21 cellular contexts compared by ENCODE assay signal in genomic region chr7:82445226-82445625, GRCh38. TPM values are rescaled to one million over a fixed set of nuclear protein-coding genes. Genes with fewer than 3 reads are reported as not detected.
DNase-seq lines count a peak whose midpoint lies in the region; ATAC-seq and TF ChIP-seq lines count a peak whose summit lies in the region.
"Had no signal": no experiment of that assay in that cellular context is flagged by ENCODE, and none has a peak within 500 bp of the region (broad histone marks: within the 10 kb centered on the region; RNA-seq: fewer than 3 reads in every experiment).

No MANE protein-coding gene starts in this region.

- TF ChIP-seq CTCF in right atrium auricular region (IDR thresholded peaks at IDR 0.05): no peak

- H3K27me3 ChIP-seq in SJCRH30 (no peaks in the 10 kb centered on the region), right atrium auricular region (no peaks in the 10 kb centered on the region)
- H3K27me3 ChIP-seq: breast epithelium, MG63 had no signal

- no peaks in the 10 kb centered on the region for H3K9me3 Mint-ChIP-seq in activated naive CD4-positive, alpha-beta T cell treated with anti-CD3 and anti-CD28 coated beads, Interleukin-2, amount 50 U/mL, for 72 hours
- H3K9me3 Mint-ChIP-seq: activated CD4-positive, alpha-beta memory T cell treated with anti-CD3 and anti-CD28 coated beads, Interleukin-2, amount 10 ng/mL, durations not matched to agents 7 days and 5 days; activated naive CD8-positive, alpha-beta T cell treated with anti-CD3 and anti-CD28 coated beads for 36 hours; CD8-positive, alpha-beta T cell; T-cell had no signal

- H3K27ac ChIP-seq in SJCRH30: peak overlapping the region; percentile 66
- H3K27ac ChIP-seq in right atrium auricular region: no peak overlapping the region
- H3K27ac ChIP-seq: breast epithelium, lower lobe of right lung had no signal

- H3K4me3 ChIP-seq in SJCRH30 (peak overlapping the region; percentile 98), right atrium auricular region (no peak overlapping the region)
- H3K4me3 ChIP-seq: MG63 had no signal

- H3K4me1 ChIP-seq in SJCRH30: 0 out of 2 replicates have a peak, but pooled peaks cover 9% of the 10 kb centered on the region
- H3K4me1 ChIP-seq in right atrium auricular region: no peaks in the 10 kb centered on the region
- H3K4me1 ChIP-seq: breast epithelium had no signal

- no peak overlapping the region for H3K27ac Mint-ChIP-seq in activated naive CD4-positive, alpha-beta T cell treated with anti-CD3 and anti-CD28 coated beads, Interleukin-2, amount 50 U/mL, for 72 hours
- H3K27ac Mint-ChIP-seq: activated CD4-positive, alpha-beta memory T cell treated with anti-CD3 and anti-CD28 coated beads, Interleukin-2, amount 10 ng/mL, durations not matched to agents 7 days and 5 days; activated naive CD8-positive, alpha-beta T cell treated with anti-CD3 and anti-CD28 coated beads for 36 hours; activated T-cell treated with anti-CD3 and anti-CD28 coated beads, Interleukin-2, amount 50 U/mL, for 24 hours; CD8-positive, alpha-beta T cell; immature natural killer cell; T-cell had no signal

- DNase-seq in DMS79 treated with DMSO at 0.1 percent for 48 hours (lab: John Stamatoyannopoulos, UW) (peak; percentile 79), NCI-H128 (lab: John Stamatoyannopoulos, UW; ENCODE audit: unreplicated experiment) (peak; percentile 41), SJCRH30 (no peak), iPS-NIHi11 (ENCODE audit: low spot score) (peak; percentile 10), right atrium auricular region (ENCODE audit: low spot score) (no peak)
- no peak for DNase-seq in activated naive CD4-positive, alpha-beta T cell treated with anti-CD3 and anti-CD28 coated beads, Interleukin-2, amount 50 U/mL, for 72 hours (ENCODE audit: low spot score in 2 of 2)
- no peak for DNase-seq in activated CD4-positive, alpha-beta T cell treated with anti-CD3 and anti-CD28 coated beads, Interleukin-2, amount 50 U/mL, for 48 hours
- DNase-seq: activated CD4-positive, alpha-beta memory T cell treated with anti-CD3 and anti-CD28 coated beads, Interleukin-2, amount 10 ng/mL, durations not matched to agents 7 days and 5 days; activated naive CD8-positive, alpha-beta T cell treated with anti-CD3 and anti-CD28 coated beads for 36 hours; activated T-cell treated with anti-CD3 and anti-CD28 coated beads, Interleukin-2, amount 50 U/mL, for 24 hours; CD8-positive, alpha-beta T cell; dermis blood vessel endothelial cell; immature natural killer cell; IMR-90; lower lobe of right lung; MG63; stimulated activated CD4-positive, alpha-beta T cell treated with anti-CD3 and anti-CD28 coated beads, Interleukin-4, amount 100 ng/mL, for 4 hours; T-cell had no signal

- ATAC-seq in activated naive CD4-positive, alpha-beta T cell treated with anti-CD3 and anti-CD28 coated beads, Interleukin-2, amount 50 U/mL, for 72 hours: no peak
- ATAC-seq in HG02798 (IDR thresholded peaks at IDR 0.05; ENCODE audit: poor library complexity, unreplicated experiment): no peak
- ATAC-seq: CD8-positive, alpha-beta T cell; Right ventricle myocardium inferior; T-cell had no signal

- no peaks in the 10 kb centered on the region for H3K9me3 ChIP-seq in SJCRH30 (replicated peaks)
- H3K9me3 ChIP-seq in right atrium auricular region: no peaks in the 10 kb centered on the region
- H3K9me3 ChIP-seq: breast epithelium, lower lobe of right lung, MG63 had no signal

- peaks cover 4 to 12% of the 10 kb centered on the region in 2 donors for H3K36me3 Mint-ChIP-seq in activated naive CD4-positive, alpha-beta T cell treated with anti-CD3 and anti-CD28 coated beads, Interleukin-2, amount 50 U/mL, for 72 hours
- H3K36me3 Mint-ChIP-seq: activated naive CD8-positive, alpha-beta T cell treated with anti-CD3 and anti-CD28 coated beads for 36 hours; CD8-positive, alpha-beta T cell; T-cell had no signal

- H3K36me3 ChIP-seq in SJCRH30: no peaks in the 10 kb centered on the region
- no peaks in the 10 kb centered on the region for H3K36me3 ChIP-seq in right atrium auricular region
- H3K36me3 ChIP-seq: breast epithelium, lower lobe of right lung, MG63 had no signal

RNA-seq across cellular contexts. Expression of gene CACNA2D1, which starts 1.6 kb away (rescaled TPM):
- total RNA-seq in SJCRH30 (2014; rRNA removed; shearing (Covaris generic)): 16.7 and 25.4 TPM in 2 replicates
- total RNA-seq in activated naive CD4-positive, alpha-beta T cell treated with anti-CD3 and anti-CD28 coated beads, Interleukin-2, amount 50 U/mL, for 72 hours: not detected
- 10 to 100 TPM; 31.5 to 54.5 TPM for total RNA-seq in right atrium auricular region
- total RNA-seq: activated CD4-positive, alpha-beta memory T cell treated with anti-CD3 and anti-CD28 coated beads, Interleukin-2, amount 10 ng/mL, durations not matched to agents 7 days and 5 days; activated naive CD8-positive, alpha-beta T cell treated with anti-CD3 and anti-CD28 coated beads for 36 hours; CD8-positive, alpha-beta T cell had no signal

Comparison
In these comparisons a context has a peak if more than half of its experiments do, and no peak if none do; other contexts are left out.
1. DNase-seq: peak in DMS79 treated with DMSO at 0.1 percent for 48 hours (single experiment), NCI-H128 (single experiment) and iPS-NIHi11 (single experiment); none in SJCRH30 (0 of 2), activated naive CD4-positive, alpha-beta T cell treated with anti-CD3 and anti-CD28 coated beads, Interleukin-2, amount 50 U/mL, for 72 hours (0 of 2), activated CD4-positive, alpha-beta T cell treated with anti-CD3 and anti-CD28 coated beads, Interleukin-2, amount 50 U/mL, for 48 hours (0 of 2) and right atrium auricular region (single experiment).
2. RNA of gene CACNA2D1, which starts 1.6 kb away (total RNA-seq): 31.5 to 54.5 TPM in right atrium auricular region and 16.7 to 25.4 TPM in SJCRH30; not detected in activated naive CD4-positive, alpha-beta T cell treated with anti-CD3 and anti-CD28 coated beads, Interleukin-2, amount 50 U/mL, for 72 hours; every median in the first group is over 10 times any median in the second.